ENCODE assay signal across 8 cellular contexts in genomic region chr15:55267401-55268053, GRCh38. TPM values are rescaled to one million over a fixed set of nuclear protein-coding genes. Genes with fewer than 3 reads are reported as not detected.
DNase-seq lines count a peak whose midpoint lies in the region; ATAC-seq and TF ChIP-seq lines count a peak whose summit lies in the region.

No MANE protein-coding gene starts in this region.

- peak overlapping the region; percentile 68 to 82 (median 81) for H3K4me3 Mint-ChIP-seq in CD4-positive, CD25-positive, alpha-beta regulatory T cell
- H3K4me3 Mint-ChIP-seq in Calu3 (ENCODE audit: low read depth, unreplicated experiment): no peak overlapping the region

- no peaks in the 10 kb centered on the region for H3K79me2 ChIP-seq in Karpas-422 (ENCODE audit: low read length)

- peaks cover 3% of the 10 kb centered on the region for H3K36me3 ChIP-seq in CD4-positive, CD25-positive, alpha-beta regulatory T cell (ENCODE audit: control insufficient read depth, insufficient read depth, low read length)
- H3K36me3 ChIP-seq in Karpas-422 (ENCODE audit: insufficient read depth, low read length): no peaks in the 10 kb centered on the region

- H3K4me1 Mint-ChIP-seq in CD4-positive, CD25-positive, alpha-beta regulatory T cell: peaks cover 38 to 65% (median 58%) of the 10 kb centered on the region in 4 donors
- H3K4me1 Mint-ChIP-seq in Calu3 (ENCODE audit: low read depth, unreplicated experiment): no peaks in the 10 kb centered on the region

- peak overlapping the region; percentile 72; the same call in 1 of the 2 replicates for H2AFZ ChIP-seq in Karpas-422 (ENCODE audit: low read length)

- CTCF ChIA-PET in Calu3 (lab: Charles Lee): no interaction called here

- H3K9me2 ChIP-seq in Karpas-422 (replicated peaks; ENCODE audit: insufficient read depth, low read length): no peaks in the 10 kb centered on the region

- H3K4me3 ChIP-seq in CD4-positive, CD25-positive, alpha-beta regulatory T cell (ENCODE audit: low read depth, low read length): peak overlapping the region; percentile 83
- peak overlapping the region; percentile 33; the same call in 1 of the 2 replicates for H3K4me3 ChIP-seq in Karpas-422 (ENCODE audit: low read length)

- no peak for TF ChIP-seq CTCF in Calu3 (IDR thresholded peaks at IDR 0.05; ENCODE audit: unreplicated experiment)

- intact Hi-C loops in Calu3 (cut with micrococcal nuclease; ENCODE audit: unreplicated experiment): no loop called here

- BruUV-seq in Calu3 (replicated peaks; lab: Mats Ljungman, UMichigan): no TSS peak

- no peaks in the 10 kb centered on the region for H3K27me3 ChIP-seq in CD4-positive, CD25-positive, alpha-beta regulatory T cell (ENCODE audit: control insufficient read depth, insufficient read depth, low read length)
- no peaks in the 10 kb centered on the region for H3K27me3 ChIP-seq in Karpas-422 (ENCODE audit: low read length)

- no peaks in the 10 kb centered on the region for H3K9me3 Mint-ChIP-seq in CD4-positive, CD25-positive, alpha-beta regulatory T cell
- no peaks in the 10 kb centered on the region for H3K9me3 Mint-ChIP-seq in Calu3 (ENCODE audit: low read depth, unreplicated experiment)

- H3K27ac ChIP-seq in CD4-positive, CD25-positive, alpha-beta regulatory T cell (ENCODE audit: insufficient read depth, low read length, poor library complexity, severe bottlenecking): peak overlapping the region; percentile 87
- no peak overlapping the region for H3K27ac ChIP-seq in Karpas-422 (ENCODE audit: low read length)

- ATAC-seq in CD4-positive, CD25-positive, alpha-beta regulatory T cell (ENCODE audit: low read depth in 2 of 2): peak; percentile 89 to 92
- peak; percentile 95 for ATAC-seq in GM21528 (IDR thresholded peaks at IDR 0.05; ENCODE audit: low FRiP score, unreplicated experiment)

- no peaks in the 10 kb centered on the region for H3K9me3 ChIP-seq in CD4-positive, CD25-positive, alpha-beta regulatory T cell (ENCODE audit: control insufficient read depth in 2 of 2, low read length in 2 of 2)
- H3K9me3 ChIP-seq in Karpas-422 (ENCODE audit: low read length): no peaks in the 10 kb centered on the region

- peaks cover 23% of the 10 kb centered on the region for H3K4me1 ChIP-seq in CD4-positive, CD25-positive, alpha-beta regulatory T cell (ENCODE audit: control insufficient read depth, insufficient read depth, low read length, poor library complexity, severe bottlenecking)
- peaks cover 9% of the 10 kb centered on the region for H3K4me1 ChIP-seq in Karpas-422 (ENCODE audit: low read length)

- peak; percentile 57 to 87 (median 70) for DNase-seq in CD4-positive, CD25-positive, alpha-beta regulatory T cell
- no peak for DNase-seq in Karpas-422
- DNase-seq in activated CD8-positive, alpha-beta memory T cell treated with anti-CD3 and anti-CD28 coated beads for 24 hours: peak; percentile 79
- peak; percentile 59 for DNase-seq in germinal center (ENCODE audit: low spot score)
- DNase-seq in stimulated activated CD8-positive, alpha-beta memory T cell treated with anti-CD3 and anti-CD28 coated beads, Interleukin-15, amount 100 ng/mL, for 4 hours (ENCODE audit: low read depth in 2 of 2): peak; percentile 32 to 38
- DNase-seq in Calu3: no peak
- no peak for DNase-seq in dedifferentiated amniotic fluid mesenchymal stem cell (ENCODE audit: extremely low spot score)

- H4K20me1 ChIP-seq in Karpas-422 (ENCODE audit: insufficient read depth, low read depth, low read length): no peaks in the 10 kb centered on the region

- peak overlapping the region; percentile 24 for H3K4me2 ChIP-seq in Karpas-422 (ENCODE audit: low read depth, low read length, poor library complexity, severe bottlenecking)

- peak overlapping the region; percentile 95 to 98 (median 96) for H3K27ac Mint-ChIP-seq in CD4-positive, CD25-positive, alpha-beta regulatory T cell
- no peak overlapping the region for H3K27ac Mint-ChIP-seq in Calu3 (ENCODE audit: unreplicated experiment)

- no peaks in the 10 kb centered on the region for H3K27me3 Mint-ChIP-seq in CD4-positive, CD25-positive, alpha-beta regulatory T cell
- no peaks in the 10 kb centered on the region for H3K27me3 Mint-ChIP-seq in Calu3 (ENCODE audit: unreplicated experiment)

- peak overlapping the region; percentile 30; the same call in 1 of the 2 replicates for H3K9ac ChIP-seq in Karpas-422 (ENCODE audit: low read length)

- H3K36me3 Mint-ChIP-seq in CD4-positive, CD25-positive, alpha-beta regulatory T cell: peaks cover 19% of the 10 kb centered on the region
- H3K36me3 Mint-ChIP-seq in Calu3 (ENCODE audit: insufficient read depth, unreplicated experiment): no peaks in the 10 kb centered on the region

RNA-seq across cellular contexts. Expression of gene RAB27A, which starts 22.1 kb away (rescaled TPM):
- total RNA-seq in CD4-positive, CD25-positive, alpha-beta regulatory T cell: 34.0 TPM
- polyA plus RNA-seq in CD4-positive, CD25-positive, alpha-beta regulatory T cell: 10 to 100 TPM; 39.1 to 69.2 (median 46.1) TPM
- 1.3 and 4.7 TPM in 2 replicates for total RNA-seq in Karpas-422 (2014; rRNA removed; shearing (Covaris generic); ENCODE audit: low replicate concordance)
- total RNA-seq in Calu3 (2022): 25.1 and 28.9 TPM in 2 replicates

RNA-seq across cellular contexts. Expression of gene PIGBOS1, which starts 51.4 kb away (rescaled TPM):
- total RNA-seq in CD4-positive, CD25-positive, alpha-beta regulatory T cell: 9.4 TPM
- polyA plus RNA-seq in CD4-positive, CD25-positive, alpha-beta regulatory T cell: 10 to 100 TPM; 49.9 to 63.0 (median 56.1) TPM
- 17.1 and 18.2 TPM in 2 replicates for total RNA-seq in Karpas-422 (2014; rRNA removed; shearing (Covaris generic); ENCODE audit: low replicate concordance)
- total RNA-seq in Calu3 (2022): 16.6 and 17.1 TPM in 2 replicates

RNA-seq across cellular contexts. Expression of gene PIGB, which starts 51.5 kb away (rescaled TPM):
- 38.5 TPM for total RNA-seq in CD4-positive, CD25-positive, alpha-beta regulatory T cell
- 10 to 100 TPM; 14.3 to 19.1 (median 17.8) TPM for polyA plus RNA-seq in CD4-positive, CD25-positive, alpha-beta regulatory T cell
- 15.6 and 46.6 TPM in 2 replicates for total RNA-seq in Karpas-422 (2014; rRNA removed; shearing (Covaris generic); ENCODE audit: low replicate concordance)
- 17.5 and 23.5 TPM in 2 replicates for total RNA-seq in Calu3 (2022)

Comparison
In these comparisons a context has a peak if more than half of its experiments do, and no peak if none do; other contexts are left out.
1. DNase-seq: peak in CD4-positive, CD25-positive, alpha-beta regulatory T cell (3 of 3), activated CD8-positive, alpha-beta memory T cell treated with anti-CD3 and anti-CD28 coated beads for 24 hours (single experiment), germinal center (single experiment) and stimulated activated CD8-positive, alpha-beta memory T cell treated with anti-CD3 and anti-CD28 coated beads, Interleukin-15, amount 100 ng/mL, for 4 hours (2 of 2); none in Karpas-422 (single experiment), Calu3 (single experiment) and dedifferentiated amniotic fluid mesenchymal stem cell (single experiment).